ENCODE assay signal across 9 cellular contexts in the genomic region with DNA sequence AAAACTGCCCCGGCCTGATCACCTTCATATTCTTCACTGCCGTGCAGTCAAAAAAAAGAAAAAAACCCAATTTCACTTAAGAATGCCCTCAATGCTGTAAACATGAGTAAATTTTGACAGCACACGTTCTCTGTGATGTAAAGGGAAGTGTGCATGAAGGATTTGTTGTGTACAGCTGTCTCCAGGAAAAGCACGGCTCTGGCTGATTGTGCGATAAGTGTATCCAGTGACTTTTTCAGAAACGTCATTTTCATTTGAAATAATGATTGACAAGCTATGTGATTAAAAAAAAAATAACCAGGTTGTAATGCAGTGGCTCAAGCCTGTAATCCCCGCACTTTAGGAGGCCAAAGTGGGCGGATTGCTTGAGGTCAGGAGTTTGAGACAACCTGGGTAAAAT. TPM values are rescaled to one million over a fixed set of nuclear protein-coding genes. Genes with fewer than 3 reads are reported as not detected.
DNase-seq lines count a peak whose midpoint lies in the region; ATAC-seq and TF ChIP-seq lines count a peak whose summit lies in the region.
"Had no signal": no experiment of that assay in that cellular context is flagged by ENCODE, and none has a peak within 500 bp of the region (broad histone marks: within the 10 kb centered on the region; RNA-seq: fewer than 3 reads in every experiment).

No MANE protein-coding gene starts in this region.

- H3K27ac Mint-ChIP-seq in GM23338: no peak overlapping the region

- 0 out of 2 replicates have a peak, but pooled peaks cover 9% of the 10 kb centered on the region for H3F3A ChIP-seq in GM23338 (replicated peaks; ENCODE audit: low read depth)

- H3K9ac ChIP-seq in adipocyte (ENCODE audit: low read length): peak overlapping the region; percentile 77

- H3K4me2 ChIP-seq in GM23338: peak overlapping the region; percentile 76

- peak overlapping the region; percentile 77; the same call in 1 of the 2 replicates for H2AFZ ChIP-seq in GM23338

- H3K36me3 ChIP-seq in BE2C (no peaks in the 10 kb centered on the region), GM23338 (ENCODE audit: insufficient read depth) (no peaks in the 10 kb centered on the region), adipocyte (ENCODE audit: control insufficient read depth, insufficient read depth, low read length, severe bottlenecking) (no peaks in the 10 kb centered on the region)

- H3K4me1 ChIP-seq in BE2C (no peaks in the 10 kb centered on the region), GM23338 (ENCODE audit: insufficient read depth) (peaks cover 5% of the 10 kb centered on the region; the same call in 1 of the 2 replicates), adipocyte (ENCODE audit: control insufficient read depth, insufficient read depth, low read length) (peaks cover 14% of the 10 kb centered on the region)

- no peaks in the 10 kb centered on the region for H3K27me3 Mint-ChIP-seq in GM23338 (ENCODE audit: insufficient read depth, low read depth, poor library complexity)

- H3K4me1 Mint-ChIP-seq in GM23338: peaks cover 14% of the 10 kb centered on the region

- peak overlapping the region; percentile 69 for H3K4me3 Mint-ChIP-seq in GM23338

- peaks cover under 1% of the 10 kb centered on the region for H3K27me3 ChIP-seq in BE2C
- no peaks in the 10 kb centered on the region for H3K27me3 ChIP-seq in GM23338 (ENCODE audit: insufficient read depth)
- no peaks in the 10 kb centered on the region for H3K27me3 ChIP-seq in adipocyte (replicated peaks; ENCODE audit: control insufficient read depth, insufficient read depth, low read length)

- H3K9me3 ChIP-seq in BE2C (no peaks in the 10 kb centered on the region; the same call in 1 of the 2 replicates), adipocyte (ENCODE audit: control insufficient read depth, low read length) (no peaks in the 10 kb centered on the region)

- DNase-seq in BE2C (no peak), GM23338 (ENCODE audit: low spot score) (no peak), adipocyte (ENCODE audit: low read depth) (no peak), myocyte (ENCODE audit: low read depth) (peak; percentile 47), medulla oblongata (ENCODE audit: extremely low spot score) (no peak), NCI-H446 (lab: John Stamatoyannopoulos, UW) (no peak)
- DNase-seq in stimulated activated CD4-positive, alpha-beta T cell treated with anti-CD3 and anti-CD28 coated beads, Interleukin-12 subunit alpha, Interleukin-12 subunit beta, amount 100 ng/mL, for 4 hours: no peak
- DNase-seq in activated CD4-positive, CD25-positive, alpha-beta regulatory T cell treated with anti-CD3 and anti-CD28 coated beads, Interleukin-2, amount 50 U/mL, for 72 hours: no peak
- DNase-seq: activated CD4-positive, alpha-beta T cell treated with anti-CD3 and anti-CD28 coated beads for 1 hour had no signal

- H3K4me3 ChIP-seq in BE2C (ENCODE audit: low read depth, low read length) (peak overlapping the region; percentile 54), GM23338 (peak overlapping the region; percentile 56; the same call in 1 of the 2 replicates), adipocyte (ENCODE audit: low read length) (peak overlapping the region; percentile 75)

- no peak for TF ChIP-seq CTCF in BE2C (IDR thresholded peaks at IDR 0.05; ENCODE audit: low read depth, low read length)
- TF ChIP-seq CTCF in GM23338 (conservative IDR thresholded peaks at IDR 0.05; ENCODE audit: low read depth in 2 of 2): no peak

- no peaks in the 10 kb centered on the region for H3K9me3 Mint-ChIP-seq in GM23338

- H3K9me2 ChIP-seq in GM23338 (ENCODE audit: insufficient read depth): no peaks in the 10 kb centered on the region

- no peaks in the 10 kb centered on the region for H4K20me1 ChIP-seq in GM23338 (replicated peaks; ENCODE audit: insufficient read depth)

- H3K79me2 ChIP-seq in GM23338 (replicated peaks; ENCODE audit: insufficient read depth): no peaks in the 10 kb centered on the region

- no peak overlapping the region for H3K27ac ChIP-seq in GM23338 (ENCODE audit: low read depth)

- H3K36me3 Mint-ChIP-seq in GM23338 (ENCODE audit: low read depth): peaks cover 3% of the 10 kb centered on the region; the same call in 1 of the 3 replicates

- ATAC-seq in GM23338: no peak

TF ChIP-seq in GM23338, 12 proteins besides CTCF, POLR2A, EP300 and RAD21:
- no peak for TF ChIP-seq POLR2AphosphoS5 (IDR thresholded peaks at IDR 0.05; ENCODE audit: low read depth)
- no peak for TF ChIP-seq ETS1 (IDR thresholded peaks at IDR 0.05)
- TF ChIP-seq EZH2 (IDR thresholded peaks at IDR 0.05; ENCODE audit: low read depth, unreplicated experiment): no peak
- no peak for TF ChIP-seq NANOG (IDR thresholded peaks at IDR 0.05; ENCODE audit: borderline replicate concordance)
- no peak for TF ChIP-seq ZNF114 (CRISPR knock-in tag; IDR thresholded peaks at IDR 0.05)
- no peak for TF ChIP-seq JUNB (IDR thresholded peaks at IDR 0.05; ENCODE audit: unreplicated experiment)
- no peak for TF ChIP-seq ZNF331 (CRISPR knock-in tag; IDR thresholded peaks at IDR 0.05; ENCODE audit: low read depth)
- TF ChIP-seq CREB1 (CRISPR knock-in tag; IDR thresholded peaks at IDR 0.05; ENCODE audit: low read depth): no peak
- no peak for TF ChIP-seq STAT1 (IDR thresholded peaks at IDR 0.05; ENCODE audit: unreplicated experiment)

RNA-seq across cellular contexts. Expression of gene ANKRD10, which starts 39.6 kb away (rescaled TPM):
- polyA plus RNA-seq in BE2C (2012; ENCODE audit: insufficient read depth, insufficient read length, low read depth): 118 TPM
- total RNA-seq in GM23338 (2014; rRNA removed; shearing (Covaris generic)): 224 and 250 TPM in 2 replicates
- 210 and 277 TPM in 2 replicates for polyA plus RNA-seq in GM23338 (2016; fragmentation: Nextera tagmentation; extraction: Ambion mirVana)
- total RNA-seq in myocyte: 1,506 and 1,796 TPM in 2 replicates
- polyA plus RNA-seq in myocyte (2012): 393 TPM
